8 cellular contexts compared by ENCODE assay signal in genomic region chr15:44882499-44882968, GRCh38.
DNase-seq lines count a peak whose midpoint lies in the region; ATAC-seq and TF ChIP-seq lines count a peak whose summit lies in the region.

No MANE protein-coding gene starts in this region.

- H3K4me3 ChIP-seq in HUES48 (ENCODE audit: low read depth, low read length): no peak overlapping the region
- no peak overlapping the region for H3K4me3 ChIP-seq in mesenchymal stem cell (ENCODE audit: insufficient read depth in 1 of 2, low read depth in 1 of 2, low read length in 2 of 2)
- H3K4me3 ChIP-seq in tibial nerve: no peak overlapping the region

- no peak overlapping the region for H2BK120ac ChIP-seq in mesenchymal stem cell (ENCODE audit: low read depth, low read length)

- TF ChIP-seq EP300 in tibial nerve (IDR thresholded peaks at IDR 0.05): no peak

- H3K4me1 ChIP-seq in HUES48 (ENCODE audit: control insufficient read depth, insufficient read depth, low read length) (no peaks in the 10 kb centered on the region), mesenchymal stem cell (ENCODE audit: control insufficient read depth, insufficient read depth, low read depth, low read length) (peaks cover 1% of the 10 kb centered on the region), tibial nerve (no peaks in the 10 kb centered on the region)

- no peak overlapping the region for H2BK12ac ChIP-seq in mesenchymal stem cell (ENCODE audit: low read length in 2 of 2)

- ATAC-seq in GM18517 (IDR thresholded peaks at IDR 0.05; ENCODE audit: unreplicated experiment): peak; percentile 73
- peak; percentile 68 for ATAC-seq in GM21717 (IDR thresholded peaks at IDR 0.05; ENCODE audit: unreplicated experiment)

- TF ChIP-seq POLR2A in tibial nerve (IDR thresholded peaks at IDR 0.05): no peak

- 93% methylated on average over 2 of the region's 5 CpGs for WGBS in mesenchymal stem cell
- 64 to 77% methylated on average over 5 of the region's 5 CpGs for WGBS in tibial nerve, 2 donors

- no peak overlapping the region for H3K4ac ChIP-seq in mesenchymal stem cell (ENCODE audit: low read depth in 1 of 2, low read length in 2 of 2)

- H3K23ac ChIP-seq in mesenchymal stem cell (ENCODE audit: low read length in 2 of 2): no peak overlapping the region

- no peak overlapping the region for H2AK5ac ChIP-seq in mesenchymal stem cell (ENCODE audit: low read length, severe bottlenecking)

- DNase-seq in mesenchymal stem cell: no peak
- DNase-seq in cortex of kidney (lab: John Stamatoyannopoulos, UW): no peak
- DNase-seq in SIG-M5 (lab: John Stamatoyannopoulos, UW): no peak
- no peak for DNase-seq in tibial nerve (ENCODE audit: low spot score in 2 of 2)
- no peak for DNase-seq in NCI-H748 (lab: John Stamatoyannopoulos, UW; ENCODE audit: unreplicated experiment)

- no peak overlapping the region for H3K18ac ChIP-seq in mesenchymal stem cell (ENCODE audit: low read depth in 1 of 2, low read length in 2 of 2)

- no peak overlapping the region for H2BK15ac ChIP-seq in mesenchymal stem cell (ENCODE audit: low read depth, poor library complexity, severe bottlenecking)

- no peaks in the 10 kb centered on the region for H3K27me3 ChIP-seq in HUES48 (ENCODE audit: control insufficient read depth, insufficient read depth, low read length)
- no peaks in the 10 kb centered on the region for H3K27me3 ChIP-seq in mesenchymal stem cell (ENCODE audit: control insufficient read depth in 1 of 2, insufficient read depth in 1 of 2, low read length in 2 of 2)
- H3K27me3 ChIP-seq in tibial nerve: no peaks in the 10 kb centered on the region

- H3K27ac ChIP-seq in HUES48 (ENCODE audit: low read depth, low read length) (peak overlapping the region; percentile 64), mesenchymal stem cell (ENCODE audit: low read length, poor library complexity, severe bottlenecking) (peak overlapping the region; percentile 26), tibial nerve (no peak overlapping the region)

- H4K91ac ChIP-seq in mesenchymal stem cell (ENCODE audit: low read length): no peak overlapping the region

- TF ChIP-seq CTCF in tibial nerve (IDR thresholded peaks at IDR 0.05): no peak

- H3K79me1 ChIP-seq in mesenchymal stem cell (replicated peaks; ENCODE audit: low read length, poor library complexity, severe bottlenecking): no peaks in the 10 kb centered on the region

- H4K8ac ChIP-seq in mesenchymal stem cell (ENCODE audit: low read length): no peak overlapping the region

- no peak overlapping the region for H2BK5ac ChIP-seq in mesenchymal stem cell (ENCODE audit: low read depth, low read length, poor library complexity, severe bottlenecking)

- H2AFZ ChIP-seq in mesenchymal stem cell (ENCODE audit: low read depth, low read length): no peak overlapping the region

- peaks cover 25% of the 10 kb centered on the region for H3K9me3 ChIP-seq in HUES48 (ENCODE audit: control insufficient read depth, insufficient read depth, low read length)
- H3K9me3 ChIP-seq in mesenchymal stem cell (ENCODE audit: control insufficient read depth, low read length): peaks cover 14% of the 10 kb centered on the region
- peaks cover 0 to 5% (median 0%) of the 10 kb centered on the region in 4 donors for H3K9me3 ChIP-seq in tibial nerve

- H3K4me2 ChIP-seq in mesenchymal stem cell (ENCODE audit: low read length, poor library complexity, severe bottlenecking): no peak overlapping the region

- no peaks in the 10 kb centered on the region for H3K36me3 ChIP-seq in HUES48 (ENCODE audit: control insufficient read depth, insufficient read depth, low read length)
- no peaks in the 10 kb centered on the region for H3K36me3 ChIP-seq in mesenchymal stem cell (ENCODE audit: control insufficient read depth in 1 of 2, insufficient read depth in 2 of 2, low read depth in 1 of 2, low read length in 2 of 2)
- no peaks in the 10 kb centered on the region for H3K36me3 ChIP-seq in tibial nerve

- H3K9ac ChIP-seq in HUES48 (ENCODE audit: low read depth, low read length): no peak overlapping the region
- no peak overlapping the region for H3K9ac ChIP-seq in mesenchymal stem cell (ENCODE audit: low read length)

- H3K14ac ChIP-seq in mesenchymal stem cell (ENCODE audit: low read length in 2 of 2): no peak overlapping the region

Comparison
In these comparisons a context has a peak if more than half of its experiments do, and no peak if none do; other contexts are left out.
1. H3K27ac ChIP-seq: peak in HUES48 (single experiment) and mesenchymal stem cell (single experiment); none in tibial nerve (0 of 4).